20 cellular contexts compared by ENCODE assay signal in the genomic region with DNA sequence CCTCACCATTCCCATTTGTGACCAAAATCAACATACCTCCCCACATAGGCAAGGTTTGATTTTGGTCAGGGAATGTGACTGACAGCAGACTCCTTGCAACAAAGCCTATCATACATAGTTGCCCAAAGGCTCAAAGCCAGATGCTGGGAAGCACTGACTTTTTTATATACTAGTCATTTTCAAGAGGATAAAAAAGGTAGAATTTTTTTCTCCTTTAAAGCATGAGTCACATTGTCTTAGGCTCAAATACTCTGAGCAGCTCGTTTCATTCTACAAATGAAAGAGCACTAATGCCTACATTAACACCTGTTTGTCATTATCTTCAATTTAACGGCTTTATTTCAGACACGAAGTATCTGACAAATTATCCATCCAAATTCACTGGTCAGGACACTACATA. TPM values are rescaled to one million over a fixed set of nuclear protein-coding genes. Genes with fewer than 3 reads are reported as not detected.
DNase-seq lines count a peak whose midpoint lies in the region; ATAC-seq and TF ChIP-seq lines count a peak whose summit lies in the region.
"Had no signal": no experiment of that assay in that cellular context is flagged by ENCODE, and none has a peak within 500 bp of the region (broad histone marks: within the 10 kb centered on the region; RNA-seq: fewer than 3 reads in every experiment).

No MANE protein-coding gene starts in this region.

- ATAC-seq in stimulated activated effector memory CD8-positive, alpha-beta T cell treated with anti-CD3 and anti-CD28 coated beads, Interleukin-12 subunit alpha, Interleukin-12 subunit beta, amount 100 ng/mL, for 72 hours: no peak
- ATAC-seq: activated T-cell treated with anti-CD3 and anti-CD28 coated beads, Interleukin-2, amount 50 U/mL, for 72 hours; CD8-positive, alpha-beta T cell; effector memory CD8-positive, alpha-beta T cell; gastrocnemius medialis; pancreas had no signal

- H3K4me3 ChIP-seq in choroid plexus epithelial cell (ENCODE audit: low read depth, low read length): no peak overlapping the region
- H3K4me3 ChIP-seq: gastrocnemius medialis, left ventricle myocardium inferior, pancreas, thyroid gland had no signal

- H3K4me3 Mint-ChIP-seq in stimulated activated effector memory CD8-positive, alpha-beta T cell treated with anti-CD3 and anti-CD28 coated beads, Interleukin-12 subunit alpha, Interleukin-12 subunit beta, amount 100 ng/mL, for 72 hours: no peak overlapping the region
- H3K4me3 Mint-ChIP-seq: activated naive CD8-positive, alpha-beta T cell treated with anti-CD3 and anti-CD28 coated beads, Interleukin-2, amount 10 ng/mL, durations not matched to agents 7 days and 5 days; activated T-cell treated with anti-CD3 and anti-CD28 coated beads, Interleukin-2, amount 50 U/mL, for 72 hours; CD8-positive, alpha-beta T cell; effector memory CD8-positive, alpha-beta T cell had no signal

- DNase-seq in NCI-H1417 (lab: John Stamatoyannopoulos, UW): peak in 2 of 3 experiments; percentile 16 to 56
- no peak for DNase-seq in NCI-H1417 treated with DMSO at 0.1 percent for 48 hours (lab: John Stamatoyannopoulos, UW)
- DNase-seq in M059J (ENCODE audit: low read depth): peak; percentile 46
- peak; percentile 16 for DNase-seq in choroid plexus epithelial cell (ENCODE audit: low read depth)
- DNase-seq in renal cortical epithelial cell (ENCODE audit: low read depth): peak; percentile 14
- DNase-seq in stimulated activated CD4-positive, alpha-beta T cell treated with anti-CD3 and anti-CD28 coated beads, Interleukin-1b, Interleukin-23, amount 100 ng/mL, for 48 hours: no peak
- DNase-seq in stimulated activated effector memory CD8-positive, alpha-beta T cell treated with anti-CD3 and anti-CD28 coated beads, Interleukin-12 subunit alpha, Interleukin-12 subunit beta, amount 100 ng/mL, for 72 hours (ENCODE audit: low spot score in 2 of 2): no peak
- no peak for DNase-seq in CD1c-positive myeloid dendritic cell (ENCODE audit: extremely low spot score)
- DNase-seq: activated CD4-positive, alpha-beta T cell treated with anti-CD3 and anti-CD28 coated beads, Interleukin-2, amount 50 U/mL, for 48 hours; activated naive CD8-positive, alpha-beta T cell treated with anti-CD3 and anti-CD28 coated beads, Interleukin-2, amount 10 ng/mL, durations not matched to agents 7 days and 5 days; activated T-cell treated with anti-CD3 and anti-CD28 coated beads, Interleukin-2, amount 50 U/mL, for 72 hours; caudate nucleus; CD8-positive, alpha-beta T cell; effector memory CD8-positive, alpha-beta T cell; gastrocnemius medialis; Kasumi-1; left ventricle myocardium inferior; NCI-H187 treated with DMSO at 0.1 percent for 48 hours; pancreas; thyroid gland had no signal

- no peaks in the 10 kb centered on the region for H3K9me3 Mint-ChIP-seq in stimulated activated effector memory CD8-positive, alpha-beta T cell treated with anti-CD3 and anti-CD28 coated beads, Interleukin-12 subunit alpha, Interleukin-12 subunit beta, amount 100 ng/mL, for 72 hours
- H3K9me3 Mint-ChIP-seq: activated naive CD8-positive, alpha-beta T cell treated with anti-CD3 and anti-CD28 coated beads, Interleukin-2, amount 10 ng/mL, durations not matched to agents 7 days and 5 days; activated T-cell treated with anti-CD3 and anti-CD28 coated beads, Interleukin-2, amount 50 U/mL, for 72 hours; CD8-positive, alpha-beta T cell; effector memory CD8-positive, alpha-beta T cell had no signal

- no peak overlapping the region for H3K27ac Mint-ChIP-seq in stimulated activated effector memory CD8-positive, alpha-beta T cell treated with anti-CD3 and anti-CD28 coated beads, Interleukin-12 subunit alpha, Interleukin-12 subunit beta, amount 100 ng/mL, for 72 hours
- H3K27ac Mint-ChIP-seq: activated naive CD8-positive, alpha-beta T cell treated with anti-CD3 and anti-CD28 coated beads, Interleukin-2, amount 10 ng/mL, durations not matched to agents 7 days and 5 days; activated T-cell treated with anti-CD3 and anti-CD28 coated beads, Interleukin-2, amount 50 U/mL, for 72 hours; CD8-positive, alpha-beta T cell; effector memory CD8-positive, alpha-beta T cell had no signal

- peaks cover 54% of the 10 kb centered on the region for H3K36me3 Mint-ChIP-seq in stimulated activated effector memory CD8-positive, alpha-beta T cell treated with anti-CD3 and anti-CD28 coated beads, Interleukin-12 subunit alpha, Interleukin-12 subunit beta, amount 100 ng/mL, for 72 hours

- TF ChIP-seq CTCF in choroid plexus epithelial cell (conservative IDR thresholded peaks at IDR 0.05; ENCODE audit: low read depth, low read length): no peak

- no peaks in the 10 kb centered on the region for H3K4me1 Mint-ChIP-seq in stimulated activated effector memory CD8-positive, alpha-beta T cell treated with anti-CD3 and anti-CD28 coated beads, Interleukin-12 subunit alpha, Interleukin-12 subunit beta, amount 100 ng/mL, for 72 hours

RNA-seq across cellular contexts. Expression of a gene that starts 36.2 kb away (rescaled TPM):
- total RNA-seq in M059J (2014; rRNA removed; shearing (Covaris generic)): 17.0 and 27.3 TPM in 2 replicates
- 15.5 and 52.8 TPM in 2 replicates for total RNA-seq in renal cortical epithelial cell

RNA-seq across cellular contexts. Expression of a gene that starts 45.0 kb away (rescaled TPM):
- total RNA-seq in M059J (2014; rRNA removed; shearing (Covaris generic)): 2,649 and 2,950 TPM in 2 replicates
- total RNA-seq in renal cortical epithelial cell: 3,594 and 6,130 TPM in 2 replicates

Comparison
In these comparisons a context has a peak if more than half of its experiments do, and no peak if none do; other contexts are left out.
1. DNase-seq: peak in NCI-H1417 (2 of 3), M059J (single experiment), choroid plexus epithelial cell (single experiment) and renal cortical epithelial cell (single experiment); none in NCI-H1417 treated with DMSO at 0.1 percent for 48 hours (single experiment), stimulated activated CD4-positive, alpha-beta T cell treated with anti-CD3 and anti-CD28 coated beads, Interleukin-1b, Interleukin-23, amount 100 ng/mL, for 48 hours (single experiment), stimulated activated effector memory CD8-positive, alpha-beta T cell treated with anti-CD3 and anti-CD28 coated beads, Interleukin-12 subunit alpha, Interleukin-12 subunit beta, amount 100 ng/mL, for 72 hours (0 of 2) and CD1c-positive myeloid dendritic cell (single experiment).